In the genomic region with DNA sequence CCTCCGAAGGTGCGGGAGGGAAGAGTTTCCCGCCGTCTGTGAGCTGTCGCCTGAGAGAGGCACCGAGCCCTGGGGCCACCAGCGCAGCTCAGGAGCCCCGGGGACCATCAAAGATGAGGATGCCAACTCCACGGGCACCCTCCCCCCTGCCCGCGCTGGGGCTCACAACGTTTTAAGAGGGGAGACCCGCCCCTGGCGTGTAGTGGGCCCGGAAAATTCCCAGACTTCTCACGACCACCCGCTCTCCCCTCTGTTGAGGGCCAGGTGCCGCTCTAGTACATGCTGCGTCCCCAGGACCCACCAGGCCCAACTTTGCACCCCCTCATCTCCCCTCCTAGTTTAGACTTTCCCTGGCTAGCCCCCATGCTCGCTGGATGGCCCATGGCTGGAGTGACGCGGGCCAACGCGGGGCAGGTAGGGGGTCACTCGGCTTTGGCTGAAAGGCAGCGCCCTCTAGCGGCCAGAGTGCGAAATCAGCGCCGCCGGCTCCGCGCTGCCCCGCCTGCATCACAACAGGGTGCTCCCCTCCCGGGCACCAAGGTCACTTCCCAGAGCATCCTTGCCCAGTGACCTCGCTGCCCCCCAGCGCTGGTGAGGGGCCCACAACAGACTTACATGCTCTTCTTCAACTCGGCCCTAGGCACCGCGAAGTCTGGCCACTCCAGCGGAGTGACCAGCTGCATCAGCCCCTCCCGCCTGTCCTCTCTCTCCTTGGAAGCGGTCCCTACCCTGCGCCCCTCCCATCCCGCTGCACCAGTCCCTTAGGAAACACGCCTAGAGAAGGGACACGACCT, we compare ENCODE assay signal across 8 cellular contexts. TPM values are rescaled to one million over a fixed set of nuclear protein-coding genes. Genes with fewer than 3 reads are reported as not detected.
DNase-seq lines count a peak whose midpoint lies in the region; ATAC-seq and TF ChIP-seq lines count a peak whose summit lies in the region.

No MANE protein-coding gene starts in this region.

- H3K4me3 ChIP-seq in GM23338 = peak overlapping the region; percentile 67

- H3K4me2 ChIP-seq in GM23338 = peak overlapping the region; percentile 85

- DNase-seq in DMS153 treated with DMSO at 0.1 percent for 48 hours (lab: John Stamatoyannopoulos, UW; ENCODE audit: unreplicated experiment) = peak; percentile 64
- peak; percentile 86 for DNase-seq in GM23338 (ENCODE audit: low spot score)
- DNase-seq in NCI-H2107 treated with DMSO at 0.1 percent for 48 hours (lab: John Stamatoyannopoulos, UW; ENCODE audit: unreplicated experiment) = peak; percentile 33
- peak; percentile 52 for DNase-seq in activated CD4-positive, alpha-beta T cell treated with anti-CD3 and anti-CD28 coated beads for 1 hour
- DNase-seq in cerebellar cortex (ENCODE audit: low spot score) = peak; percentile 75
- peak; percentile 71 for DNase-seq in kidney tubule cell (ENCODE audit: low spot score)
- peak; percentile 65 for DNase-seq in stimulated activated CD4-positive, alpha-beta T cell treated with anti-CD3 and anti-CD28 coated beads, Interleukin-1b, Interleukin-23, amount 100 ng/mL, for 48 hours

- H3K4me1 ChIP-seq in GM23338 (ENCODE audit: insufficient read depth) = peaks cover 4% of the 10 kb centered on the region; the same call in 1 of the 2 replicates

- H2AFZ ChIP-seq in GM23338 = peak overlapping the region; percentile 99

- H3K36me3 ChIP-seq in GM23338 (ENCODE audit: insufficient read depth) = no peaks in the 10 kb centered on the region

- H3K27me3 ChIP-seq in GM23338 (ENCODE audit: insufficient read depth) = peaks cover 17% of the 10 kb centered on the region

- H3K4me1 Mint-ChIP-seq in GM23338 = peaks cover 4% of the 10 kb centered on the region

- no peaks in the 10 kb centered on the region for H3K79me2 ChIP-seq in GM23338 (replicated peaks; ENCODE audit: insufficient read depth)

- H3K36me3 Mint-ChIP-seq in GM23338 (ENCODE audit: low read depth) = no peaks in the 10 kb centered on the region

- peak; percentile 78 to 86 for TF ChIP-seq CTCF in GM23338 (conservative IDR thresholded peaks at IDR 0.05; ENCODE audit: low read depth in 2 of 2)

- ATAC-seq in GM23338 (peak; percentile 96), HG03039 (IDR thresholded peaks at IDR 0.05; ENCODE audit: unreplicated experiment) (no peak)

- H3K9me2 ChIP-seq in GM23338 (ENCODE audit: insufficient read depth) = no peaks in the 10 kb centered on the region

- no peak overlapping the region for H3K27ac ChIP-seq in GM23338 (ENCODE audit: low read depth)

- no peaks in the 10 kb centered on the region for H3F3A ChIP-seq in GM23338 (replicated peaks; ENCODE audit: low read depth)

- H3K9me3 Mint-ChIP-seq in GM23338 = no peaks in the 10 kb centered on the region; the same call in 2 of the 3 replicates

- peak overlapping the region; percentile 67 for H3K4me3 Mint-ChIP-seq in GM23338

- no peak overlapping the region for H3K27ac Mint-ChIP-seq in GM23338

- H4K20me1 ChIP-seq in GM23338 (replicated peaks; ENCODE audit: insufficient read depth) = no peaks in the 10 kb centered on the region

- peaks cover 5% of the 10 kb centered on the region for H3K27me3 Mint-ChIP-seq in GM23338 (ENCODE audit: insufficient read depth, low read depth, poor library complexity)

TF ChIP-seq in GM23338, 12 proteins besides CTCF, POLR2A, EP300 and RAD21:
- TF ChIP-seq CREB1 (CRISPR knock-in tag; IDR thresholded peaks at IDR 0.05; ENCODE audit: low read depth) = peak; percentile 83
- no peak for TF ChIP-seq NANOG (IDR thresholded peaks at IDR 0.05; ENCODE audit: borderline replicate concordance)

RNA-seq across cellular contexts. Expression of a gene that starts 1.8 kb away (rescaled TPM):
- not detected in 2 replicates for total RNA-seq in GM23338 (2014; rRNA removed; shearing (Covaris generic))
- 0.06 TPM in 1 of 2 replicates, not detected in the other for polyA plus RNA-seq in GM23338 (2016; fragmentation: Nextera tagmentation; extraction: Ambion mirVana)

RNA-seq across cellular contexts. Expression of a gene that starts 13.9 kb away (rescaled TPM):
- total RNA-seq in GM23338 (2014; rRNA removed; shearing (Covaris generic)) = not detected in 2 replicates
- polyA plus RNA-seq in GM23338 (2016; fragmentation: Nextera tagmentation; extraction: Ambion mirVana) = 0.49 and 0.73 TPM in 2 replicates

Comparison
In these comparisons a context has a peak if more than half of its experiments do, and no peak if none do; other contexts are left out.
1. DNase-seq: peak in every context shown above with its lines; median percentile 86 in GM23338; 75 in cerebellar cortex; 71 in kidney tubule cell; 65 in stimulated activated CD4-positive, alpha-beta T cell treated with anti-CD3 and anti-CD28 coated beads, Interleukin-1b, Interleukin-23, amount 100 ng/mL, for 48 hours; 64 in DMS153 treated with DMSO at 0.1 percent for 48 hours; 52 in activated CD4-positive, alpha-beta T cell treated with anti-CD3 and anti-CD28 coated beads for 1 hour; 33 in NCI-H2107 treated with DMSO at 0.1 percent for 48 hours.